8 cellular contexts compared by ENCODE assay signal in the genomic region with DNA sequence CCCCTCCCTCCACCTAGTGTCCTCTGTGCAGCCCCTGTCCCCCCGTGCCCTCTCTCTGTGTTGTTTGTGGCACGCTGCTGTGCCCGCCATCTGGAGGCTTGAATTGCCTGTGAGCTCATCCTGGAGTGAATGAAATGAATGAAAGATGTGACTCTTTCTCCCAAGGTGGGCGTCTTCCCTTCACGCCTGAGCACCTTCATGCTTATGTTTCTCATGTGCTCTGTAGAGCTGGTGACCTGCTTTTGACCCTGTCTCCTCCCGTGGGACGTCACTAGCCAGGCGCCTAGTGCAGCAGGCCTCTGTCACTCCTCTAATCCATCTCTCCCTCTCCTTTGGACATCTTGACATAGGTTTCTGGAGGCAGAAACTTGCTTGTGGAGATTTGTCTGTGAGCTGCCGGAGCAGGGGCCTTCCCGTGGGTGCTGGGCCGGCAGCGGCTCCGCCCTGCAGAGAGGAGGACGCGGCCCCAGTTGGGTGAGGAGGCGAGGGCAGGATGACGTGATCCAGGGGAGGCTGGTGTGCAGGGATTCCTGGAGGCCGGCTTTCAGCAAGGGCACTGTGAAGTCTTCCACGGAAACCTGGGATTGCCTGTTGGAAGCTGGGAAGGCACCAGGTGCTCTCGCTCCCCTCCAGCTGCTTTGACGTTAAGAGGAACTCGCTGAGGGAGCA.
DNase-seq lines count a peak whose midpoint lies in the region; ATAC-seq and TF ChIP-seq lines count a peak whose summit lies in the region.

No MANE protein-coding gene starts in this region.

- peak; percentile 59 for DNase-seq in GM12864 (ENCODE audit: low read depth)
- no peak for DNase-seq in RWPE1 (ENCODE audit: low spot score)
- DNase-seq in memory B cell (ENCODE audit: low spot score in 2 of 2), result no peak
- no peak for DNase-seq in HUDEP-2 (lab: John Stamatoyannopoulos, UW; ENCODE audit: unreplicated experiment in 76 of 76)
- DNase-seq in NCI-H1048 (lab: John Stamatoyannopoulos, UW), result no peak

- peak overlapping the region; percentile 32 for H3K27ac ChIP-seq in RWPE1

- no peaks in the 10 kb centered on the region for H3K9me3 Mint-ChIP-seq in memory B cell

- H3K4me3 Mint-ChIP-seq in memory B cell, result peak overlapping the region; percentile 14

- H3K36me3 Mint-ChIP-seq in memory B cell, result peaks cover 22% of the 10 kb centered on the region

- ATAC-seq in GM21576 (IDR thresholded peaks at IDR 0.05; ENCODE audit: unreplicated experiment) (peak; percentile 47), memory B cell (ENCODE audit: low read depth) (peak; percentile 48), GM18867 (IDR thresholded peaks at IDR 0.05; ENCODE audit: unreplicated experiment) (no peak), HG03045 (IDR thresholded peaks at IDR 0.05; ENCODE audit: unreplicated experiment) (no peak)

- H3K4me1 Mint-ChIP-seq in memory B cell, result peaks cover 20% of the 10 kb centered on the region

- H3K27ac Mint-ChIP-seq in memory B cell, result peak overlapping the region; percentile 92

- CTCF ChIA-PET in RWPE1 (lab: Yijun Ruan, JAX), result interaction anchor here (0.6 kb wide), 1 partner anchor 114 kb away, joined by 3 read pairs; no protein-coding TSS in a partner anchor

- no peak for TF ChIP-seq CTCF in GM12864 (IDR thresholded peaks at IDR 0.05; ENCODE audit: low read depth, low read length, missing control alignments)
- TF ChIP-seq CTCF in RWPE1 (conservative IDR thresholded peaks at IDR 0.05; ENCODE audit: low read depth), result no peak

- POLR2A ChIA-PET in RWPE1 (lab: Yijun Ruan, JAX; ENCODE audit: low non-redundant PET), result no interaction called here

- H3K27me3 Mint-ChIP-seq in memory B cell, result no peaks in the 10 kb centered on the region

- H3K4me3 ChIP-seq in GM12864 (ENCODE audit: low read depth, low read length), result no peak overlapping the region

Comparison
In these comparisons a context has a peak if more than half of its experiments do, and no peak if none do; other contexts are left out.
1. ATAC-seq: peak in GM21576 (single experiment) and memory B cell (single experiment); none in GM18867 (single experiment) and HG03045 (single experiment).